ENCODE assay signal across 15 cellular contexts in the genomic region with DNA sequence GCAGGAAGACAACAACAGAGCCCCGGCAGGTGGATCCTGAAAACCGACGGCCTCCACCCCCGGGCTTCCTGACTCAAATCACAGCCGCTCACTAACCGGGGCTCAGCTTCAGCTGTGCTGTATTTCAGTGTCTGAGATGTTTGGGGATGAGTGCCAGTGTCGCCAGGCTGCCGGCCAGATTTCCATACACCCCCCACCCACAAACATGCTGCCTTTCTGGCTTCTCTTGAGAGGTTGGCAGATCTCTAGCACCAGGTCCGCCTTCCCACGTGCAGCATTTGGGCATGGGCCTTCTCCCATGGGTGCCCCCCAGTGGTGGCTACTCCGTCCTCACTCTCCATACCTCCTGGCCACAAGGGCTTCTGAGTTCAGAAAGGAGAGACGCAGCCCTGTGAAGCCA. TPM values are rescaled to one million over a fixed set of nuclear protein-coding genes. Genes with fewer than 3 reads are reported as not detected.
DNase-seq lines count a peak whose midpoint lies in the region; ATAC-seq and TF ChIP-seq lines count a peak whose summit lies in the region.
"Had no signal": no experiment of that assay in that cellular context is flagged by ENCODE, and none has a peak within 500 bp of the region (broad histone marks: within the 10 kb centered on the region; RNA-seq: fewer than 3 reads in every experiment).

No MANE protein-coding gene starts in this region.

- H3K4me3 Mint-ChIP-seq in MCF 10A (ENCODE audit: unreplicated experiment) (no peak overlapping the region), neural progenitor cell (no peak overlapping the region)
- H3K4me3 Mint-ChIP-seq: naive thymus-derived CD8-positive, alpha-beta T cell had no signal

- H3K27me3 Mint-ChIP-seq in MCF 10A (ENCODE audit: insufficient read depth, unreplicated experiment) (no peaks in the 10 kb centered on the region), neural progenitor cell (ENCODE audit: insufficient read depth, low read depth) (peaks cover 5% of the 10 kb centered on the region)
- H3K27me3 Mint-ChIP-seq: naive thymus-derived CD8-positive, alpha-beta T cell had no signal

- H3K27ac Mint-ChIP-seq in MCF 10A (ENCODE audit: low read depth, unreplicated experiment) (no peak overlapping the region), neural progenitor cell (no peak overlapping the region)

- DNase-seq in T47D (ENCODE audit: low read depth in 1 of 2, low spot score in 1 of 2) (peak; percentile 37 to 56), MCF 10A (ENCODE audit: unreplicated experiment) (no peak), NCI-H1092 treated with DMSO at 0.1 percent for 48 hours (lab: John Stamatoyannopoulos, UW) (peak; percentile 82), cardiac fibroblast (ENCODE audit: low read depth in 2 of 2) (no peak), neural progenitor cell (ENCODE audit: low spot score) (no peak), mesenteric fat pad (ENCODE audit: low spot score) (no peak), 8988T (no peak)
- DNase-seq: activated CD8-positive, alpha-beta memory T cell treated with anti-CD3 and anti-CD28 coated beads, Interleukin-2, amount 50 U/mL, for 48 hours; erythroblast; naive thymus-derived CD8-positive, alpha-beta T cell; NCI-H1930; RPMI8226; upper lobe of right lung had no signal

- intact Hi-C loops in MCF 10A (cut with micrococcal nuclease), result no loop called here

- peaks cover 10% of the 10 kb centered on the region for H3K4me1 ChIP-seq in neural progenitor cell

- H3K4me2 ChIP-seq in neural progenitor cell, result no peak overlapping the region

- H3F3A ChIP-seq in neural progenitor cell (ENCODE audit: low read depth), result no peaks in the 10 kb centered on the region

- H3K27me3 ChIP-seq in neural progenitor cell, result no peaks in the 10 kb centered on the region
- H3K27me3 ChIP-seq: upper lobe of right lung had no signal

- ATAC-seq in HG02623 (IDR thresholded peaks at IDR 0.05; ENCODE audit: unreplicated experiment), result no peak
- ATAC-seq: naive thymus-derived CD8-positive, alpha-beta T cell; upper lobe of right lung had no signal

- no peaks in the 10 kb centered on the region for H3K79me2 ChIP-seq in neural progenitor cell (ENCODE audit: low read depth)

- no peaks in the 10 kb centered on the region for H3K9me3 ChIP-seq in neural progenitor cell (ENCODE audit: low read depth)
- H3K9me3 ChIP-seq: upper lobe of right lung had no signal

- in situ Hi-C loops in T47D (cut with HindIII; ENCODE audit: low pct_unique_long_range_greater_than_20kb, low sequenced_read_pairs), result no loop called here

- H3K9me3 Mint-ChIP-seq in MCF 10A (ENCODE audit: unreplicated experiment) (no peaks in the 10 kb centered on the region), neural progenitor cell (no peaks in the 10 kb centered on the region)
- H3K9me3 Mint-ChIP-seq: naive thymus-derived CD8-positive, alpha-beta T cell had no signal

- H3K4me3 ChIP-seq in cardiac fibroblast (replicated peaks in 1 of 2; ENCODE audit: low read depth in 2 of 2, low read length in 2 of 2) (no peak overlapping the region), neural progenitor cell (no peak overlapping the region)
- H3K4me3 ChIP-seq: skin epidermis, upper lobe of right lung had no signal

- H3K4me1 Mint-ChIP-seq in MCF 10A (ENCODE audit: insufficient read depth, unreplicated experiment), result no peaks in the 10 kb centered on the region
- H3K4me1 Mint-ChIP-seq in neural progenitor cell, result peaks cover 27% of the 10 kb centered on the region

- H3K27ac ChIP-seq in neural progenitor cell, result no peak overlapping the region
- H3K27ac ChIP-seq: skin epidermis, upper lobe of right lung had no signal

- no peaks in the 10 kb centered on the region for H3K36me3 Mint-ChIP-seq in MCF 10A (ENCODE audit: insufficient read depth, unreplicated experiment)
- H3K36me3 Mint-ChIP-seq in neural progenitor cell, result no peaks in the 10 kb centered on the region

- POLR2A ChIA-PET in MCF 10A (lab: Yijun Ruan, JAX), result no interaction called here

- H2AFZ ChIP-seq in neural progenitor cell (replicated peaks), result no peak overlapping the region

- no peaks in the 10 kb centered on the region for H4K20me1 ChIP-seq in neural progenitor cell (ENCODE audit: low read depth)

- H3K36me3 ChIP-seq in neural progenitor cell, result no peaks in the 10 kb centered on the region
- H3K36me3 ChIP-seq: upper lobe of right lung had no signal

- CTCF ChIA-PET in MCF 10A (lab: Yijun Ruan, JAX), result no interaction called here

- TF ChIP-seq CTCF in MCF 10A (IDR thresholded peaks at IDR 0.05; ENCODE audit: unreplicated experiment), result no peak
- peak; percentile 16 for TF ChIP-seq CTCF in cardiac fibroblast (IDR thresholded peaks at IDR 0.05; ENCODE audit: low read depth, low read length)
- TF ChIP-seq CTCF in neural progenitor cell (IDR thresholded peaks at IDR 0.05), result peak; percentile 33

- H3K9ac ChIP-seq in neural progenitor cell, result no peak overlapping the region

- no TSS peak for BruUV-seq in MCF 10A (replicated peaks; lab: Mats Ljungman, UMichigan)

RNA-seq across cellular contexts. Expression of a gene that starts 34.8 kb away (rescaled TPM):
- total RNA-seq in MCF 10A (2022) (11.8 and 13.3 TPM in 2 replicates), neural progenitor cell (ENCODE audit: low replicate concordance) (2.2 and 8.5 TPM in 2 replicates), mesenteric fat pad (29.0 TPM)

Comparison
In these comparisons a context has a peak if more than half of its experiments do, and no peak if none do; other contexts are left out.
1. DNase-seq: peak in T47D (2 of 2) and NCI-H1092 treated with DMSO at 0.1 percent for 48 hours (single experiment); none in MCF 10A (single experiment), cardiac fibroblast (0 of 2), neural progenitor cell (single experiment), mesenteric fat pad (single experiment) and 8988T (single experiment).